ENCODE assay signal across 1 cellular context in genomic region chr6:45686841-45687569, GRCh38.
TF ChIP-seq lines count a peak whose summit lies in the region.

No MANE protein-coding gene starts in this region.

TF ChIP-seq in HepG2, 621 proteins besides CTCF, POLR2A, EP300 and RAD21 (continued from another document):
- TF ChIP-seq STAT6 (CRISPR knock-in tag; IDR thresholded peaks at IDR 0.05; ENCODE audit: borderline replicate concordance) (no peak), NFE2 (CRISPR knock-in tag; IDR thresholded peaks at IDR 0.05) (no peak), FOXM1 (CRISPR knock-in tag; IDR thresholded peaks at IDR 0.05) (no peak), KDM6A (CRISPR knock-in tag; IDR thresholded peaks at IDR 0.05; ENCODE audit: low read depth) (0 out of 2 replicates have a peak, but pooled peaks have one; percentile 19), PBX2 (CRISPR knock-in tag; IDR thresholded peaks at IDR 0.05) (no peak), PITX1 (CRISPR knock-in tag; IDR thresholded peaks at IDR 0.05) (0 out of 2 replicates have a peak, but pooled peaks have one; percentile 48), ZC3H4 (CRISPR knock-in tag; IDR thresholded peaks at IDR 0.05; ENCODE audit: borderline replicate concordance) (no peak), FOXA1 (IDR thresholded peaks at IDR 0.05) (no peak), FOXA1 (CRISPR knock-in tag; IDR thresholded peaks at IDR 0.05) (0 out of 2 replicates have a peak, but pooled peaks have one; percentile 41), POGZ (CRISPR knock-in tag; IDR thresholded peaks at IDR 0.05) (peak; percentile 46; the same call in 1 of the 2 replicates), ZNF3 (CRISPR knock-in tag; IDR thresholded peaks at IDR 0.05) (no peak), DDIT3 (CRISPR knock-in tag; IDR thresholded peaks at IDR 0.05) (no peak), TEF (CRISPR knock-in tag; IDR thresholded peaks at IDR 0.05) (no peak), HHEX (CRISPR knock-in tag; IDR thresholded peaks at IDR 0.05) (0 out of 2 replicates have a peak, but pooled peaks have one; percentile 29), ZNF44 (CRISPR knock-in tag; IDR thresholded peaks at IDR 0.05) (no peak), HNF4G (IDR thresholded peaks at IDR 0.05; ENCODE audit: borderline replicate concordance, low read depth, low read length) (peak; percentile 15; the same call in 1 of the 2 replicates), HNF4G (CRISPR knock-in tag; IDR thresholded peaks at IDR 0.05; ENCODE audit: borderline replicate concordance, low read depth) (no peak; the same call in 1 of the 2 replicates)
